ENCODE assay signal across 27 cellular contexts in genomic region chr9:84045481-84046097, GRCh38.
"Had no signal": no experiment of that assay in that cellular context is flagged by ENCODE, and none has a peak within 500 bp of the region (broad histone marks: within the 10 kb centered on the region; RNA-seq: fewer than 3 reads in every experiment).

No MANE protein-coding gene starts in this region.

- H3K9me3 ChIP-seq: adrenal gland had no signal

- H3K36me3 Mint-ChIP-seq: activated naive CD8-positive, alpha-beta T cell treated with anti-CD3 and anti-CD28 coated beads, Interleukin-2, amount 10 ng/mL, durations not matched to agents 7 days and 5 days had no signal

- H3K4me1 Mint-ChIP-seq: activated T-helper 17 cell treated with anti-CD3 and anti-CD28 coated beads, Interleukin-2, amount 50 U/mL, for 72 hours; T-cell had no signal

- H3K4me3 Mint-ChIP-seq: activated CD4-positive, alpha-beta memory T cell treated with anti-CD3 and anti-CD28 coated beads for 36 hours; activated CD4-positive, alpha-beta T cell treated with anti-CD3 and anti-CD28 coated beads, Interleukin-2, amount 10 ng/mL, durations not matched to agents 7 days and 5 days; activated naive CD4-positive, alpha-beta T cell treated with anti-CD3 and anti-CD28 coated beads for 36 hours; activated naive CD8-positive, alpha-beta T cell treated with anti-CD3 and anti-CD28 coated beads, Interleukin-2, amount 10 ng/mL, durations not matched to agents 7 days and 5 days; activated T-helper 17 cell treated with anti-CD3 and anti-CD28 coated beads, Interleukin-2, amount 50 U/mL, for 72 hours; T-cell had no signal

- H3K4me3 ChIP-seq: adrenal gland, breast epithelium, SK-N-MC had no signal

- H3K27ac Mint-ChIP-seq: activated CD4-positive, alpha-beta memory T cell treated with anti-CD3 and anti-CD28 coated beads for 36 hours; activated CD4-positive, alpha-beta T cell treated with anti-CD3 and anti-CD28 coated beads, Interleukin-2, amount 10 ng/mL, durations not matched to agents 7 days and 5 days; activated naive CD4-positive, alpha-beta T cell treated with anti-CD3 and anti-CD28 coated beads for 36 hours; activated naive CD8-positive, alpha-beta T cell treated with anti-CD3 and anti-CD28 coated beads, Interleukin-2, amount 10 ng/mL, durations not matched to agents 7 days and 5 days; activated T-helper 17 cell treated with anti-CD3 and anti-CD28 coated beads, Interleukin-2, amount 50 U/mL, for 72 hours; T-cell had no signal

- ATAC-seq: activated T-helper 17 cell treated with anti-CD3 and anti-CD28 coated beads, Interleukin-2, amount 50 U/mL, for 72 hours; T-cell had no signal

- H3K27me3 ChIP-seq: adrenal gland, breast epithelium had no signal

- H3K4me1 ChIP-seq: adrenal gland, breast epithelium had no signal

- FAIRE-seq: RCC 7860, TTC549 had no signal

- H3K27ac ChIP-seq: adrenal gland, breast epithelium, SK-N-MC had no signal

- DNase-seq: activated CD4-positive, alpha-beta memory T cell treated with anti-CD3 and anti-CD28 coated beads for 36 hours; activated CD4-positive, alpha-beta T cell treated with anti-CD3 and anti-CD28 coated beads, Interleukin-2, amount 10 ng/mL, durations not matched to agents 7 days and 5 days; activated CD4-positive, CD25-positive, alpha-beta regulatory T cell; activated CD8-positive, alpha-beta memory T cell treated with anti-CD3 and anti-CD28 coated beads for 24 hours; activated gamma-delta T cell; activated naive CD4-positive, alpha-beta T cell treated with anti-CD3 and anti-CD28 coated beads for 36 hours; activated naive CD8-positive, alpha-beta T cell treated with anti-CD3 and anti-CD28 coated beads, Interleukin-2, amount 10 ng/mL, durations not matched to agents 7 days and 5 days; activated T-cell treated with anti-CD3 and anti-CD28 coated beads for 4 hours; activated T-cell treated with anti-CD3 and anti-CD28 coated beads, Interleukin-2, amount 50 U/mL, for 48 hours; adrenal gland; anterior cingulate cortex; KG1; NCI-H1048; NCI-H1930; NCI-H2171; NCI-H2227 treated with DMSO at 0.1 percent for 48 hours; NCI-H510A; NCI-H526 treated with DMSO at 0.1 percent for 48 hours; NK-92 treated with Interleukin-12 subunit alpha and Interleukin-12 subunit beta, amount 100 ng/mL, for 24 hours; T-cell; T-helper 2 cell; T1000 had no signal

- H3K36me3 ChIP-seq: adrenal gland, breast epithelium had no signal
